In genomic region chr6:131749023-131749422, GRCh38 we compare ENCODE assay signal across 37 cellular contexts. TPM values are rescaled to one million over a fixed set of nuclear protein-coding genes. Genes with fewer than 3 reads are reported as not detected.
"Had no signal": no experiment of that assay in that cellular context is flagged by ENCODE, and none has a peak within 500 bp of the region (broad histone marks: within the 10 kb centered on the region; RNA-seq: fewer than 3 reads in every experiment).

No MANE protein-coding gene starts in this region.

- H3K27me3 ChIP-seq: adrenal gland, body of pancreas, brain microvascular endothelial cell, breast epithelium had no signal

- DNase-seq: activated B cell treated with CpG ODN at 0.5 μM for 24 hours; activated CD4-positive, alpha-beta memory T cell treated with anti-CD3 and anti-CD28 coated beads for 36 hours; activated CD4-positive, alpha-beta T cell treated with anti-CD3 and anti-CD28 coated beads for 4 hours; activated CD4-positive, alpha-beta T cell treated with anti-CD3 and anti-CD28 coated beads, Interleukin-2, amount 10 ng/mL, durations not matched to agents 24 days and 14 days; activated CD4-positive, alpha-beta T cell treated with anti-CD3 and anti-CD28 coated beads, Interleukin-2, amount 50 U/mL, for 1 hour; activated CD4-positive, alpha-beta T cell treated with anti-CD3 and anti-CD28 coated beads, Interleukin-2, amount 50 U/mL, for 4 hours; activated CD4-positive, CD25-positive, alpha-beta regulatory T cell treated with anti-CD3 and anti-CD28 coated beads, Interleukin-2, amount 50 U/mL, for 72 hours; activated CD8-positive, alpha-beta memory T cell treated with anti-CD3 and anti-CD28 coated beads, Interleukin-2, amount 50 U/mL, for 4 hours; activated CD8-positive, alpha-beta T cell treated with anti-CD3 and anti-CD28 coated beads for 36 hours; activated effector memory CD4-positive, alpha-beta T cell treated with anti-CD3 and anti-CD28 coated beads, Interleukin-2, amount 50 U/mL, for 16 hours; activated gamma-delta T cell treated with Interleukin-2 at 50 U/mL for 16 hours; activated naive CD4-positive, alpha-beta T cell; activated naive CD4-positive, alpha-beta T cell treated with anti-CD3 and anti-CD28 coated beads for 36 hours; activated naive CD4-positive, alpha-beta T cell treated with anti-CD3 and anti-CD28 coated beads, Interleukin-2, amount 50 U/mL, for 16 hours; activated naive CD8-positive, alpha-beta T cell treated with anti-CD3 and anti-CD28 coated beads for 36 hours; activated T-cell treated with anti-CD3 and anti-CD28 coated beads for 4 hours; activated T-cell treated with anti-CD3 and anti-CD28 coated beads, Interleukin-2, amount 50 U/mL, for 1 hour; activated T-cell treated with anti-CD3 and anti-CD28 coated beads, Interleukin-2, amount 50 U/mL, for 4 hours; activated T-cell treated with anti-CD3 and anti-CD28 coated beads, Interleukin-2, amount 50 U/mL, for 72 hours; adrenal gland; amniotic stem cell; aorta; body of pancreas; brain microvascular endothelial cell; central memory CD4-positive, alpha-beta T cell; T-helper 2 cell; T-helper 9 cell had no signal

- H3K4me3 ChIP-seq: adrenal gland, body of pancreas, breast epithelium had no signal

- H3K27ac ChIP-seq: adrenal gland, body of pancreas, brain microvascular endothelial cell, breast epithelium, VCaP had no signal

- ATAC-seq: activated CD8-positive, alpha-beta T cell treated with anti-CD3 and anti-CD28 coated beads for 36 hours; activated naive CD4-positive, alpha-beta T cell treated with anti-CD3 and anti-CD28 coated beads, Interleukin-2, amount 50 U/mL, for 72 hours; activated T-cell treated with anti-CD3 and anti-CD28 coated beads, Interleukin-2, amount 50 U/mL, for 4 hours; activated T-cell treated with anti-CD3 and anti-CD28 coated beads, Interleukin-2, amount 50 U/mL, for 72 hours; activated T-helper 17 cell treated with anti-CD3 and anti-CD28 coated beads, Interleukin-2, amount 50 U/mL, for 72 hours; body of pancreas had no signal

- H3K9me3 ChIP-seq: adrenal gland, body of pancreas, breast epithelium had no signal

- FAIRE-seq: astrocyte, TTC549 had no signal

- H3K4me1 ChIP-seq: adrenal gland, body of pancreas, breast epithelium had no signal

- H3K36me3 ChIP-seq: adrenal gland, brain microvascular endothelial cell, breast epithelium had no signal

RNA-seq across cellular contexts. Expression of gene CTAGE9, which starts 38.2 kb away (rescaled TPM):
- total RNA-seq: activated B cell treated with CpG ODN at 0.5 μM for 24 hours; activated CD4-positive, alpha-beta memory T cell treated with anti-CD3 and anti-CD28 coated beads for 36 hours; activated CD4-positive, alpha-beta T cell treated with anti-CD3 and anti-CD28 coated beads, Interleukin-2, amount 10 ng/mL, durations not matched to agents 24 days and 14 days; activated CD8-positive, alpha-beta memory T cell treated with anti-CD3 and anti-CD28 coated beads for 36 hours; activated CD8-positive, alpha-beta T cell treated with anti-CD3 and anti-CD28 coated beads for 36 hours; activated naive CD4-positive, alpha-beta T cell treated with anti-CD3 and anti-CD28 coated beads for 36 hours; activated naive CD4-positive, alpha-beta T cell treated with anti-CD3 and anti-CD28 coated beads, Interleukin-2, amount 50 U/mL, for 72 hours; activated naive CD8-positive, alpha-beta T cell treated with anti-CD3 and anti-CD28 coated beads for 36 hours; activated T-cell treated with anti-CD3 and anti-CD28 coated beads, Interleukin-2, amount 50 U/mL, for 4 hours; activated T-cell treated with anti-CD3 and anti-CD28 coated beads, Interleukin-2, amount 50 U/mL, for 72 hours; activated T-helper 1 cell treated with anti-CD3 and anti-CD28 coated beads, Interleukin-12 subunit alpha, Interleukin-12 subunit beta, Interleukin-2, Interleukin-4 antibody, amounts not matched to agents 30 ng/mL and 10 ng/mL and 1 ng/mL, durations not matched to agents 14 hours and 24 hours and 36 hours; activated T-helper 17 cell treated with anti-CD3 and anti-CD28 coated beads, Interleukin-2, amount 50 U/mL, for 72 hours; adrenal gland; aorta; astrocyte; cardiac septum; cerebellum had no signal
- polyA plus RNA-seq: adrenal gland, aorta had no signal

RNA-seq across cellular contexts. Expression of gene OR2A4, which starts 47.8 kb away (rescaled TPM):
- total RNA-seq: activated B cell treated with CpG ODN at 0.5 μM for 24 hours; activated CD4-positive, alpha-beta memory T cell treated with anti-CD3 and anti-CD28 coated beads for 36 hours; activated CD4-positive, alpha-beta T cell treated with anti-CD3 and anti-CD28 coated beads, Interleukin-2, amount 10 ng/mL, durations not matched to agents 24 days and 14 days; activated CD8-positive, alpha-beta memory T cell treated with anti-CD3 and anti-CD28 coated beads for 36 hours; activated CD8-positive, alpha-beta T cell treated with anti-CD3 and anti-CD28 coated beads for 36 hours; activated naive CD4-positive, alpha-beta T cell treated with anti-CD3 and anti-CD28 coated beads for 36 hours; activated naive CD4-positive, alpha-beta T cell treated with anti-CD3 and anti-CD28 coated beads, Interleukin-2, amount 50 U/mL, for 72 hours; activated naive CD8-positive, alpha-beta T cell treated with anti-CD3 and anti-CD28 coated beads for 36 hours; activated T-cell treated with anti-CD3 and anti-CD28 coated beads, Interleukin-2, amount 50 U/mL, for 4 hours; activated T-cell treated with anti-CD3 and anti-CD28 coated beads, Interleukin-2, amount 50 U/mL, for 72 hours; activated T-helper 1 cell treated with anti-CD3 and anti-CD28 coated beads, Interleukin-12 subunit alpha, Interleukin-12 subunit beta, Interleukin-2, Interleukin-4 antibody, amounts not matched to agents 30 ng/mL and 10 ng/mL and 1 ng/mL, durations not matched to agents 14 hours and 24 hours and 36 hours; activated T-helper 17 cell treated with anti-CD3 and anti-CD28 coated beads, Interleukin-2, amount 50 U/mL, for 72 hours; adrenal gland; aorta; astrocyte; body of pancreas; cerebellum had no signal
